Comparison of ENCODE assay signal across 25 cellular contexts in genomic region chr7:27684491-27684890, GRCh38. TPM values are rescaled to one million over a fixed set of nuclear protein-coding genes. Genes with fewer than 3 reads are reported as not detected.
DNase-seq lines count a peak whose midpoint lies in the region; ATAC-seq and TF ChIP-seq lines count a peak whose summit lies in the region.
"Had no signal": no experiment of that assay in that cellular context is flagged by ENCODE, and none has a peak within 500 bp of the region (broad histone marks: within the 10 kb centered on the region; RNA-seq: fewer than 3 reads in every experiment).

No MANE protein-coding gene starts in this region.

- 0 out of 2 replicates have a peak overlapping the region, but pooled peaks have one; percentile 35 for H2BK20ac ChIP-seq in IMR-90 (ENCODE audit: low read depth, low read length)

- H3K79me1 ChIP-seq in IMR-90 (ENCODE audit: low read depth in 1 of 2, low read length in 2 of 2): no peaks in the 10 kb centered on the region

- no peaks in the 10 kb centered on the region for H3K9me3 ChIP-seq in IMR-90 (ENCODE audit: control insufficient read depth, insufficient read depth, low read length)
- no peaks in the 10 kb centered on the region for H3K9me3 ChIP-seq in naive thymus-derived CD4-positive, alpha-beta T cell (ENCODE audit: control insufficient read depth in 2 of 3, low read length in 3 of 3)
- H3K9me3 ChIP-seq in effector memory CD4-positive, alpha-beta T cell (ENCODE audit: control insufficient read depth, low read length): no peaks in the 10 kb centered on the region
- H3K9me3 ChIP-seq: Caco-2 had no signal

- H4K91ac ChIP-seq in IMR-90 (ENCODE audit: insufficient read depth, low read depth, low read length): no peak overlapping the region

- H3K27ac Mint-ChIP-seq in naive thymus-derived CD4-positive, alpha-beta T cell: no peak overlapping the region
- H3K27ac Mint-ChIP-seq in glutamatergic neuron (ENCODE audit: unreplicated experiment): no peak overlapping the region
- H3K27ac Mint-ChIP-seq in type B pancreatic cell: no peak overlapping the region
- H3K27ac Mint-ChIP-seq: B cell; CD8-positive, alpha-beta T cell had no signal

- no peaks in the 10 kb centered on the region for H4K20me1 ChIP-seq in IMR-90 (ENCODE audit: insufficient read depth, low read length)

- no peak overlapping the region for H4K8ac ChIP-seq in IMR-90 (ENCODE audit: low read depth in 2 of 2, low read length in 2 of 2)

- H2BK5ac ChIP-seq in IMR-90 (ENCODE audit: low read depth, low read length, poor library complexity, severe bottlenecking): no peak overlapping the region

- no peak overlapping the region for H3K9ac ChIP-seq in IMR-90 (ENCODE audit: low read depth, low read length)

- H3K9me1 ChIP-seq in IMR-90 (ENCODE audit: insufficient read depth, low read length): peaks cover 3% of the 10 kb centered on the region; the same call in 1 of the 2 replicates

- TF ChIP-seq CTCF in IMR-90 (conservative IDR thresholded peaks at IDR 0.05; ENCODE audit: low read depth, low read length) (no peak), fibroblast of mammary gland (conservative IDR thresholded peaks at IDR 0.05; ENCODE audit: control insufficient read depth, insufficient read depth, low read depth, low read length) (no peak), glutamatergic neuron (IDR thresholded peaks at IDR 0.05; ENCODE audit: partially characterized antibody, unreplicated experiment) (no peak), type B pancreatic cell (conservative IDR thresholded peaks at IDR 0.05) (no peak)

- H3K4me3 ChIP-seq in IMR-90 (ENCODE audit: insufficient read depth, low read depth, low read length) (no peak overlapping the region), fibroblast of mammary gland (ENCODE audit: control insufficient read depth, low read depth, low read length) (no peak overlapping the region)
- no peak overlapping the region for H3K4me3 ChIP-seq in naive thymus-derived CD4-positive, alpha-beta T cell (ENCODE audit: low read length)
- H3K4me3 ChIP-seq in effector memory CD4-positive, alpha-beta T cell (ENCODE audit: insufficient read depth, low read depth, low read length, poor library complexity, severe bottlenecking): no peak overlapping the region

- TF ChIP-seq POLR2A in IMR-90 (IDR thresholded peaks at IDR 0.05; ENCODE audit: low read depth, low read length): no peak

- dilution Hi-C loops in IMR-90 (cut with HindIII; ENCODE audit: low sequenced_read_pairs, unreplicated experiment): no loop called here

- H3K27me3 Mint-ChIP-seq in naive thymus-derived CD4-positive, alpha-beta T cell: peaks cover 0 to 15% (median 8%) of the 10 kb centered on the region in 5 donors
- H3K27me3 Mint-ChIP-seq in glutamatergic neuron (ENCODE audit: unreplicated experiment) (no peaks in the 10 kb centered on the region), type B pancreatic cell (no peaks in the 10 kb centered on the region)

- peaks cover 0 to 15% (median 5%) of the 10 kb centered on the region in 11 donors for H3K9me3 Mint-ChIP-seq in naive thymus-derived CD4-positive, alpha-beta T cell
- no peaks in the 10 kb centered on the region for H3K9me3 Mint-ChIP-seq in glutamatergic neuron (ENCODE audit: unreplicated experiment)
- H3K9me3 Mint-ChIP-seq in type B pancreatic cell: peaks cover 3% of the 10 kb centered on the region

- no peak overlapping the region for H3K56ac ChIP-seq in IMR-90 (ENCODE audit: extremely low read depth, insufficient read depth, low read length)

- no peaks in the 10 kb centered on the region for H3K4me1 ChIP-seq in IMR-90 (ENCODE audit: control insufficient read depth, insufficient read depth, low read length)
- H3K4me1 ChIP-seq in naive thymus-derived CD4-positive, alpha-beta T cell (ENCODE audit: control insufficient read depth in 2 of 2, insufficient read depth in 2 of 2, low read length in 2 of 2): no peaks in the 10 kb centered on the region
- no peaks in the 10 kb centered on the region for H3K4me1 ChIP-seq in effector memory CD4-positive, alpha-beta T cell (ENCODE audit: control insufficient read depth, insufficient read depth, low read length, poor library complexity, severe bottlenecking)
- H3K4me1 ChIP-seq: Caco-2 had no signal

- 0 out of 2 replicates have a peak overlapping the region, but pooled peaks have one; percentile 82 for H3K14ac ChIP-seq in IMR-90 (replicated peaks; ENCODE audit: low read depth, low read length)

- no peak overlapping the region for H3K27ac ChIP-seq in IMR-90 (ENCODE audit: insufficient read depth, low read length)
- H3K27ac ChIP-seq in naive thymus-derived CD4-positive, alpha-beta T cell (ENCODE audit: low read depth, low read length): no peak overlapping the region
- no peak overlapping the region for H3K27ac ChIP-seq in effector memory CD4-positive, alpha-beta T cell (ENCODE audit: insufficient read depth, low read length, poor library complexity, severe bottlenecking)
- H3K27ac ChIP-seq: C4-2B had no signal

- H3K4me1 Mint-ChIP-seq in naive thymus-derived CD4-positive, alpha-beta T cell: no peaks in the 10 kb centered on the region
- peaks cover 2% of the 10 kb centered on the region for H3K4me1 Mint-ChIP-seq in glutamatergic neuron (ENCODE audit: low read depth, unreplicated experiment)
- peaks cover 12% of the 10 kb centered on the region for H3K4me1 Mint-ChIP-seq in type B pancreatic cell (ENCODE audit: unreplicated experiment)
- H3K4me1 Mint-ChIP-seq: B cell had no signal

- H3K36me3 Mint-ChIP-seq in naive thymus-derived CD4-positive, alpha-beta T cell: peaks cover 0 to 8% (median 4%) of the 10 kb centered on the region in 5 donors
- H3K36me3 Mint-ChIP-seq in glutamatergic neuron (ENCODE audit: unreplicated experiment) (no peaks in the 10 kb centered on the region), type B pancreatic cell (no peaks in the 10 kb centered on the region)

- intact Hi-C loops in IMR-90 (cut with micrococcal nuclease): no loop called here
- intact Hi-C loops in naive thymus-derived CD4-positive, alpha-beta T cell (cut with micrococcal nuclease): no loop called here

- no peak overlapping the region for H3K4me3 Mint-ChIP-seq in naive thymus-derived CD4-positive, alpha-beta T cell
- H3K4me3 Mint-ChIP-seq in glutamatergic neuron (ENCODE audit: unreplicated experiment) (no peak overlapping the region), type B pancreatic cell (no peak overlapping the region)
- H3K4me3 Mint-ChIP-seq: B cell; CD8-positive, alpha-beta T cell had no signal

- H3K4ac ChIP-seq in IMR-90 (ENCODE audit: low read depth, low read length): no peak overlapping the region

- DNase-seq in IMR-90 (no peak), NCI-H82 treated with DMSO at 0.1 percent for 48 hours (lab: John Stamatoyannopoulos, UW; ENCODE audit: unreplicated experiment) (peak; percentile 26), fibroblast of mammary gland (ENCODE audit: low read depth) (peak; percentile 30), glutamatergic neuron (no peak), type B pancreatic cell (ENCODE audit: extremely low spot score, unreplicated experiment) (no peak)
- no peak for DNase-seq in naive thymus-derived CD4-positive, alpha-beta T cell
- DNase-seq in effector memory CD4-positive, alpha-beta T cell: no peak
- DNase-seq: Caco-2; CD8-positive, alpha-beta T cell; DMS 273 treated with DMSO at 0.1 percent for 48 hours; DMS79; EL; GF-D8; KBM-7; NCI-H1092; NCI-H1417 treated with DMSO at 0.1 percent for 48 hours; NCI-H1694 treated with DMSO at 0.1 percent for 48 hours; NCI-H2081; NCI-H226; NCI-H510A treated with DMSO at 0.1 percent for 48 hours had no signal

- no TSS peak for BruUV-seq in IMR-90 (replicated peaks; lab: Mats Ljungman, UMichigan)

- in situ Hi-C loops in IMR-90 (cut with MboI; ENCODE audit: low sequenced_read_pairs): no loop called here

- WGBS in IMR-90 (ENCODE audit: extremely low coverage in 2 of 2, insufficient read length in 1 of 2), 2 experiments: 90% methylated on average over 3 of the region's 4 CpGs; no CpG with 5 or more reads in 1 of the 2 experiments

- no peak for ATAC-seq in IMR-90 (ENCODE audit: low read depth)
- no peak for ATAC-seq in naive thymus-derived CD4-positive, alpha-beta T cell
- ATAC-seq: CD8-positive, alpha-beta T cell; HepG2; PC-3; SK-N-SH treated with all-trans-retinoic acid at 6 μM for 48 hours had no signal

- no peak overlapping the region for H2BK15ac ChIP-seq in IMR-90 (ENCODE audit: low read depth, low read length)

- H2AK9ac ChIP-seq in IMR-90 (replicated peaks; ENCODE audit: low read depth, low read length, poor library complexity): no peak overlapping the region

- no peaks in the 10 kb centered on the region for H3K36me3 ChIP-seq in IMR-90 (ENCODE audit: control insufficient read depth, insufficient read depth, low read length)
- H3K36me3 ChIP-seq in naive thymus-derived CD4-positive, alpha-beta T cell (ENCODE audit: control insufficient read depth in 2 of 3, insufficient read depth in 3 of 3, low read length in 3 of 3): no peaks in the 10 kb centered on the region
- no peaks in the 10 kb centered on the region for H3K36me3 ChIP-seq in effector memory CD4-positive, alpha-beta T cell (ENCODE audit: control insufficient read depth, insufficient read depth, low read length)

- H2BK120ac ChIP-seq in IMR-90 (ENCODE audit: low read depth, low read length): no peak overlapping the region

- no peak overlapping the region for H3K4me2 ChIP-seq in IMR-90 (ENCODE audit: low read depth, low read length)

- H3K23ac ChIP-seq in IMR-90 (ENCODE audit: low read depth, low read length): no peak overlapping the region

- TF ChIP-seq RAD21 in IMR-90 (IDR thresholded peaks at IDR 0.05; ENCODE audit: low read length): no peak

- CTCF ChIA-PET in IMR-90 (lab: Yijun Ruan, JAX): no interaction called here
- CTCF ChIA-PET in naive thymus-derived CD4-positive, alpha-beta T cell (lab: Charles Lee): no interaction called here

- H3K27me3 ChIP-seq in IMR-90 (ENCODE audit: control insufficient read depth, insufficient read depth, low read length): no peaks in the 10 kb centered on the region
- H3K27me3 ChIP-seq in naive thymus-derived CD4-positive, alpha-beta T cell (ENCODE audit: control insufficient read depth in 2 of 2, insufficient read depth in 2 of 2, low read length in 2 of 2): peaks cover 0 to 2% of the 10 kb centered on the region in 2 donors
- H3K27me3 ChIP-seq in effector memory CD4-positive, alpha-beta T cell (replicated peaks; ENCODE audit: control insufficient read depth, insufficient read depth, low read length, poor library complexity, severe bottlenecking): no peaks in the 10 kb centered on the region

- H2AFZ ChIP-seq in IMR-90 (replicated peaks; ENCODE audit: low read length, poor library complexity): no peak overlapping the region

- no peak overlapping the region for H3K18ac ChIP-seq in IMR-90 (ENCODE audit: low read depth, low read length)

- H2AK5ac ChIP-seq in IMR-90 (ENCODE audit: low read depth, low read length): no peak overlapping the region

- H4K5ac ChIP-seq in IMR-90 (ENCODE audit: low read depth, low read length): no peak overlapping the region

- POLR2A ChIA-PET in IMR-90 (lab: Charles Lee; ENCODE audit: unreplicated experiment): no interaction called here
- POLR2A ChIA-PET in naive thymus-derived CD4-positive, alpha-beta T cell (lab: Charles Lee): no interaction called here

RNA-seq across cellular contexts. Expression of gene HIBADH, which starts 21.8 kb away (rescaled TPM):
- total RNA-seq in IMR-90 (2012; rRNA removed): 36.6 and 45.5 TPM in 2 replicates
- 43.9 and 52.5 TPM in 2 replicates for polyA plus RNA-seq in IMR-90 (2012; rRNA removed)
- polyA plus RNA-seq in IMR-90 (2012; cell fraction: cytosol; rRNA removed): 19.4 and 29.9 TPM in 2 replicates
- 4.4 and 19.8 TPM in 2 replicates for polyA plus RNA-seq in IMR-90 (2012; cell fraction: nucleus; rRNA removed; ENCODE audit: low replicate concordance)
- total RNA-seq in naive thymus-derived CD4-positive, alpha-beta T cell: 10 to 100 TPM in 3 of 5 experiments, 1 to 10 TPM in 2; 8.0 to 16.5 (median 14.3) TPM
- polyA plus RNA-seq in naive thymus-derived CD4-positive, alpha-beta T cell: 10 to 100 TPM; 44.0 to 46.2 TPM
- 10.3 TPM for total RNA-seq in glutamatergic neuron (ENCODE audit: unreplicated experiment)
- 34.4 and 37.1 TPM in 2 replicates for total RNA-seq in type B pancreatic cell (ENCODE audit: low replicate concordance)

RNA-seq across cellular contexts. Expression of gene TAX1BP1, which starts 55.5 kb away (rescaled TPM):
- total RNA-seq in IMR-90 (2012; rRNA removed) (52.7 and 68.9 TPM in 2 replicates), glutamatergic neuron (ENCODE audit: unreplicated experiment) (103 TPM), type B pancreatic cell (ENCODE audit: low replicate concordance) (87.6 and 118 TPM in 2 replicates)
- 46.0 and 49.0 TPM in 2 replicates for polyA plus RNA-seq in IMR-90 (2012; rRNA removed)
- polyA plus RNA-seq in IMR-90 (2012; cell fraction: cytosol; rRNA removed): 17.2 and 19.7 TPM in 2 replicates
- 7.7 and 44.0 TPM in 2 replicates for polyA plus RNA-seq in IMR-90 (2012; cell fraction: nucleus; rRNA removed; ENCODE audit: low replicate concordance)
- 100 to 1,000 TPM in 3 of 5 experiments, 10 to 100 TPM in 2; 69.4 to 111 (median 108) TPM for total RNA-seq in naive thymus-derived CD4-positive, alpha-beta T cell
- polyA plus RNA-seq in naive thymus-derived CD4-positive, alpha-beta T cell: 100 to 1,000 TPM; 112 TPM

Comparison
In these comparisons a context has a peak if more than half of its experiments do, and no peak if none do; other contexts are left out.
1. DNase-seq: peak in NCI-H82 treated with DMSO at 0.1 percent for 48 hours (single experiment) and fibroblast of mammary gland (single experiment); none in IMR-90 (single experiment), naive thymus-derived CD4-positive, alpha-beta T cell (0 of 9), glutamatergic neuron (single experiment), effector memory CD4-positive, alpha-beta T cell (0 of 3) and type B pancreatic cell (single experiment).